1 cellular context compared by ENCODE assay signal in genomic region chr10:13740416-13740815, GRCh38.
TF ChIP-seq lines count a peak whose summit lies in the region.

No MANE protein-coding gene starts in this region.

TF ChIP-seq in WTC11, 78 proteins besides CTCF, POLR2A, EP300 and RAD21:
- TF ChIP-seq ZNF281 (CRISPR knock-in tag; IDR thresholded peaks at IDR 0.05) (no peak), MLX (CRISPR knock-in tag; IDR thresholded peaks at IDR 0.05) (no peak), ELF4 (CRISPR knock-in tag; IDR thresholded peaks at IDR 0.05; ENCODE audit: low read depth) (no peak), SMAD4 (CRISPR knock-in tag; IDR thresholded peaks at IDR 0.05) (no peak)
- TF ChIP-seq, protein P1, sequence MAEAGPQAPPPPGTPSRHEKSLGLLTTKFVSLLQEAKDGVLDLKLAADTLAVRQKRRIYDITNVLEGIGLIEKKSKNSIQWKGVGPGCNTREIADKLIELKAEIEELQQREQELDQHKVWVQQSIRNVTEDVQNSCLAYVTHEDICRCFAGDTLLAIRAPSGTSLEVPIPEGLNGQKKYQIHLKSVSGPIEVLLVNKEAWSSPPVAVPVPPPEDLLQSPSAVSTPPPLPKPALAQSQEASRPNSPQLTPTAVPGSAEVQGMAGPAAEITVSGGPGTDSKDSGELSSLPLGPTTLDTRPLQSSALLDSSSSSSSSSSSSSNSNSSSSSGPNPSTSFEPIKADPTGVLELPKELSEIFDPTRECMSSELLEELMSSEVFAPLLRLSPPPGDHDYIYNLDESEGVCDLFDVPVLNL (CRISPR knock-in tag; IDR thresholded peaks at IDR 0.05; ENCODE audit: borderline replicate concordance, low read depth), result no peak
